In genomic region chr22:37517826-37518450, GRCh38 we compare ENCODE assay signal across 12 cellular contexts. TPM values are rescaled to one million over a fixed set of nuclear protein-coding genes. Genes with fewer than 3 reads are reported as not detected.
DNase-seq lines count a peak whose midpoint lies in the region; ATAC-seq, FAIRE-seq and TF ChIP-seq lines count a peak whose summit lies in the region.
"Had no signal": no experiment of that assay in that cellular context is flagged by ENCODE, and none has a peak within 500 bp of the region (broad histone marks: within the 10 kb centered on the region; RNA-seq: fewer than 3 reads in every experiment).

No MANE protein-coding gene starts in this region.

- peaks cover 4% of the 10 kb centered on the region for H3K4me1 Mint-ChIP-seq in activated CD4-positive, alpha-beta T cell treated with anti-CD3 and anti-CD28 coated beads, Interleukin-2, amount 10 ng/mL, durations not matched to agents 24 days and 14 days
- H3K4me1 Mint-ChIP-seq in brain, result peaks cover 25% of the 10 kb centered on the region
- H3K4me1 Mint-ChIP-seq in stimulated activated naive B cell treated with anti-CD40 and anti-IgM and Interleukin-4, amounts not matched to agents 10 μg/mL and 1 μg/mL and 100 μg/mL, for 72 hours, result peaks cover 2 to 8% of the 10 kb centered on the region in 2 donors

- TF ChIP-seq EP300 in HepG2 (IDR thresholded peaks at IDR 0.05; ENCODE audit: low read depth in 2 of 2, low read length in 2 of 2) (no peak), HepG2 (CRISPR knock-in tag; IDR thresholded peaks at IDR 0.05; ENCODE audit: borderline replicate concordance) (no peak)

- H2AFZ ChIP-seq in HepG2 (ENCODE audit: low read length), result no peak overlapping the region

- H3K9me3 ChIP-seq in HepG2 (ENCODE audit: low read length), result no peaks in the 10 kb centered on the region

- peak overlapping the region; percentile 71 for H3K27ac ChIP-seq in HepG2 (ENCODE audit: extremely low read length, insufficient read depth, low read length)
- H3K27ac ChIP-seq: cardiac muscle cell had no signal

- H3K79me2 ChIP-seq in HepG2 (ENCODE audit: insufficient read depth, low read length), result peaks cover 47% of the 10 kb centered on the region

- peak overlapping the region; percentile 84 for H3K9ac ChIP-seq in HepG2 (ENCODE audit: insufficient read depth, low read depth, low read length)

- CTCF ChIA-PET in HepG2 (lab: Yijun Ruan, JAX; ENCODE audit: low intra/inter-chr PET ratio, low total read pairs), result no interaction called here

- TF ChIP-seq CTCF in brain (conservative IDR thresholded peaks at IDR 0.05) (no peak), HepG2 (CRISPR knock-in tag; IDR thresholded peaks at IDR 0.05) (no peak)

- peaks cover 56% of the 10 kb centered on the region for H3K27me3 Mint-ChIP-seq in activated CD4-positive, alpha-beta T cell treated with anti-CD3 and anti-CD28 coated beads, Interleukin-2, amount 10 ng/mL, durations not matched to agents 24 days and 14 days
- peaks cover 75% of the 10 kb centered on the region for H3K27me3 Mint-ChIP-seq in brain
- peaks cover 47 to 64% of the 10 kb centered on the region in 2 donors for H3K27me3 Mint-ChIP-seq in stimulated activated naive B cell treated with anti-CD40 and anti-IgM and Interleukin-4, amounts not matched to agents 10 μg/mL and 1 μg/mL and 100 μg/mL, for 72 hours

- no peak for TF ChIP-seq RAD21 in HepG2 (CRISPR knock-in tag; IDR thresholded peaks at IDR 0.05)

- ATAC-seq in HepG2 (0 out of 3 replicates have a peak, but pooled peaks have one; percentile 2), GM21381 (IDR thresholded peaks at IDR 0.05; ENCODE audit: unreplicated experiment) (no peak), GM21447 (IDR thresholded peaks at IDR 0.05; ENCODE audit: unreplicated experiment) (no peak)
- no peak for ATAC-seq in stimulated activated naive B cell treated with anti-CD40 and anti-IgM and Interleukin-4, amounts not matched to agents 10 μg/mL and 1 μg/mL and 100 μg/mL, for 72 hours (replicated peaks)

- POLR2A ChIA-PET in HepG2 (lab: Yijun Ruan, JAX), result interaction anchor here (1.8 to 4.0 kb wide), 2 partner anchors 16 to 28 kb away, joined by 4 to 14 read pairs; no protein-coding TSS in a partner anchor

- FAIRE-seq in HepG2 (lab: Jason Lieb, UNC), result no peak
- FAIRE-seq: GM12891 had no signal

- H3K9me3 Mint-ChIP-seq in activated CD4-positive, alpha-beta T cell treated with anti-CD3 and anti-CD28 coated beads, Interleukin-2, amount 10 ng/mL, durations not matched to agents 24 days and 14 days, result no peaks in the 10 kb centered on the region
- H3K9me3 Mint-ChIP-seq in brain, result peaks cover 0 to 9% (median 5%) of the 10 kb centered on the region in 5 experiments
- peaks cover 0 to 4% of the 10 kb centered on the region in 2 donors for H3K9me3 Mint-ChIP-seq in stimulated activated naive B cell treated with anti-CD40 and anti-IgM and Interleukin-4, amounts not matched to agents 10 μg/mL and 1 μg/mL and 100 μg/mL, for 72 hours

- TF ChIP-seq POLR2A in HepG2 (IDR thresholded peaks at IDR 0.05; ENCODE audit: insufficient read depth in 1 of 2, low read depth in 2 of 2, low read length in 2 of 2), result no peak

- H3K4me1 ChIP-seq in HepG2 (ENCODE audit: insufficient read depth, low read length), result peaks cover 88% of the 10 kb centered on the region

- intact Hi-C loops in activated CD4-positive, alpha-beta T cell treated with anti-CD3 and anti-CD28 coated beads, Interleukin-2, amount 10 ng/mL, durations not matched to agents 24 days and 14 days (cut with micrococcal nuclease), result no loop called here
- intact Hi-C loops in HepG2 (cut with micrococcal nuclease; ENCODE audit: unreplicated experiment), result no loop called here

- H3K27ac Mint-ChIP-seq in activated CD4-positive, alpha-beta T cell treated with anti-CD3 and anti-CD28 coated beads, Interleukin-2, amount 10 ng/mL, durations not matched to agents 24 days and 14 days, result no peak overlapping the region
- H3K27ac Mint-ChIP-seq in brain, result peak overlapping the region in 3 of 5 experiments; percentile 9 to 73 (median 38)
- H3K27ac Mint-ChIP-seq in stimulated activated naive B cell treated with anti-CD40 and anti-IgM and Interleukin-4, amounts not matched to agents 10 μg/mL and 1 μg/mL and 100 μg/mL, for 72 hours, result no peak overlapping the region

- 45% methylated on average over 5 of the region's 15 CpGs for WGBS in HepG2 (ENCODE audit: low lambda C conversion rate)

- H3K27me3 ChIP-seq in HepG2 (ENCODE audit: control insufficient read depth in 1 of 2, insufficient read depth in 2 of 2, low read length in 2 of 2), result no peaks in the 10 kb centered on the region; a peak in 1 of 5 replicates

- H4K20me1 ChIP-seq in HepG2 (ENCODE audit: insufficient read depth, low read length), result peaks cover 5% of the 10 kb centered on the region; the same call in 1 of the 2 replicates

- H3K36me3 ChIP-seq in HepG2 (replicated peaks in 1 of 2; ENCODE audit: control insufficient read depth in 1 of 2, insufficient read depth in 2 of 2, low read length in 2 of 2), result peaks cover 6 to 25% of the 10 kb centered on the region in 2 experiments
- H3K36me3 ChIP-seq: cardiac muscle cell had no signal

- H3K4me3 Mint-ChIP-seq in activated CD4-positive, alpha-beta T cell treated with anti-CD3 and anti-CD28 coated beads, Interleukin-2, amount 10 ng/mL, durations not matched to agents 24 days and 14 days, result peak overlapping the region; percentile 67
- H3K4me3 Mint-ChIP-seq in brain, result peak overlapping the region; percentile 79 to 92 (median 79)
- peak overlapping the region; percentile 69 to 70 for H3K4me3 Mint-ChIP-seq in stimulated activated naive B cell treated with anti-CD40 and anti-IgM and Interleukin-4, amounts not matched to agents 10 μg/mL and 1 μg/mL and 100 μg/mL, for 72 hours

- H3K4me3 ChIP-seq in HepG2 (replicated peaks in 1 of 3; ENCODE audit: insufficient read depth in 1 of 3, low read depth in 2 of 3, low read length in 3 of 3), result peak overlapping the region; percentile 76 to 89 (median 85)

- no peak for DNase-seq in activated CD4-positive, alpha-beta T cell treated with anti-CD3 and anti-CD28 coated beads, Interleukin-2, amount 10 ng/mL, durations not matched to agents 24 days and 14 days
- no peak for DNase-seq in activated CD4-positive, alpha-beta T cell treated with anti-CD3 and anti-CD28 coated beads for 48 hours
- no peak for DNase-seq in HepG2 (ENCODE audit: low spot score)
- no peak for DNase-seq in stimulated activated naive B cell treated with anti-CD40 and anti-IgM and Interleukin-4, amounts not matched to agents 10 μg/mL and 1 μg/mL and 100 μg/mL, for 72 hours
- no peak for DNase-seq in NCI-H2171 (lab: John Stamatoyannopoulos, UW)

- no TSS peak for BruUV-seq in HepG2 (replicated peaks; lab: Mats Ljungman, UMichigan)

- peak overlapping the region; percentile 94 for H3K4me2 ChIP-seq in HepG2 (ENCODE audit: low read depth, low read length)

- H3K36me3 Mint-ChIP-seq in activated CD4-positive, alpha-beta T cell treated with anti-CD3 and anti-CD28 coated beads, Interleukin-2, amount 10 ng/mL, durations not matched to agents 24 days and 14 days (ENCODE audit: low read depth), result no peaks in the 10 kb centered on the region
- H3K36me3 Mint-ChIP-seq in brain, result no peaks in the 10 kb centered on the region
- H3K36me3 Mint-ChIP-seq in stimulated activated naive B cell treated with anti-CD40 and anti-IgM and Interleukin-4, amounts not matched to agents 10 μg/mL and 1 μg/mL and 100 μg/mL, for 72 hours, result peaks cover 0 to 3% of the 10 kb centered on the region in 2 donors

- in situ Hi-C loops in HepG2 (cut with HindIII; ENCODE audit: extremely low pct_ligation_motif_present, low pct_unique_long_range_greater_than_20kb), result no loop called here

RNA-seq across cellular contexts. Expression of gene CARD10, which starts 1.3 kb away (rescaled TPM):
- total RNA-seq in activated CD4-positive, alpha-beta T cell treated with anti-CD3 and anti-CD28 coated beads, Interleukin-2, amount 10 ng/mL, durations not matched to agents 24 days and 14 days, result not detected in 2 replicates
- polyA plus RNA-seq in brain (ENCODE audit: insufficient read depth, low read depth, low replicate concordance), result 3.7 TPM
- total RNA-seq in HepG2 (2016; rRNA removed; fragmentation: Illumina TruSeq; extraction: Trizol), result 28.9 and 35.2 TPM in 2 replicates
- 3.9 and 4.1 TPM in 2 replicates for total RNA-seq in HepG2 (2016; cell fraction: cytosol; rRNA removed; fragmentation: Illumina TruSeq; extraction: Trizol; ENCODE audit: low read depth)
- total RNA-seq in HepG2 (2016; cell fraction: insoluble cytoplasmic fraction; rRNA removed; fragmentation: Illumina TruSeq; extraction: Trizol), result 24.8 and 36.0 TPM in 2 replicates
- total RNA-seq in HepG2 (2016; cell fraction: membrane; rRNA removed; fragmentation: Illumina TruSeq; extraction: Trizol), result 11.9 and 12.5 TPM in 2 replicates
- 17.8 and 21.3 TPM in 2 replicates for total RNA-seq in HepG2 (2016; cell fraction: nucleus; rRNA removed; fragmentation: Illumina TruSeq; extraction: Trizol)
- 55.8 and 92.3 TPM in 2 replicates for polyA plus RNA-seq in HepG2 (2011; rRNA removed)
- polyA plus RNA-seq in HepG2 (2011; cell fraction: cytosol; rRNA removed), result 52.6 and 75.1 TPM in 2 replicates
- 203 and 227 TPM in 2 replicates for polyA plus RNA-seq in HepG2 (2011; cell fraction: nucleus; rRNA removed)
- 46.8 and 57.2 TPM in 2 replicates for polyA plus RNA-seq in HepG2 (2012)
- 3.0 TPM in 2 replicates for polyA plus RNA-seq in HepG2 (2016; cell fraction: cytosol; fragmentation: Illumina TruSeq; extraction: Trizol; ENCODE audit: low read depth)
- 28.5 and 30.3 TPM in 2 replicates for polyA plus RNA-seq in HepG2 (2016; cell fraction: insoluble cytoplasmic fraction; fragmentation: Illumina TruSeq; extraction: Trizol; ENCODE audit: low read depth)
- polyA plus RNA-seq in HepG2 (2016; cell fraction: membrane; fragmentation: Illumina TruSeq; extraction: Trizol; ENCODE audit: low read depth), result 9.1 and 9.4 TPM in 2 replicates
- 42.1 and 44.8 TPM in 2 replicates for polyA plus RNA-seq in HepG2 (2016; cell fraction: nucleus; fragmentation: Illumina TruSeq; extraction: Trizol; ENCODE audit: insufficient read depth, low read depth)
- polyA minus RNA-seq in HepG2 (2011; rRNA and poly(A)+ RNA removed; ENCODE audit: low replicate concordance), result 15.9 and 164 TPM in 2 replicates
- 61.5 and 72.6 TPM in 2 replicates for polyA minus RNA-seq in HepG2 (2011; cell fraction: cytosol; rRNA and poly(A)+ RNA removed)
- 31.9 and 42.5 TPM in 2 replicates for polyA minus RNA-seq in HepG2 (2011; cell fraction: nucleus; rRNA and poly(A)+ RNA removed)
- total RNA-seq: mononuclear cell had no signal

RNA-seq across cellular contexts. Expression of gene MFNG, which starts 31.8 kb away (rescaled TPM):
- total RNA-seq in activated CD4-positive, alpha-beta T cell treated with anti-CD3 and anti-CD28 coated beads, Interleukin-2, amount 10 ng/mL, durations not matched to agents 24 days and 14 days, result 207 and 231 TPM in 2 replicates
- 6.8 TPM for polyA plus RNA-seq in brain (ENCODE audit: insufficient read depth, low read depth, low replicate concordance)
- total RNA-seq in HepG2 (2016; rRNA removed; fragmentation: Illumina TruSeq; extraction: Trizol), result 1.0 and 1.1 TPM in 2 replicates
- total RNA-seq in HepG2 (2016; cell fraction: cytosol; rRNA removed; fragmentation: Illumina TruSeq; extraction: Trizol; ENCODE audit: low read depth), result 0.35 and 1.1 TPM in 2 replicates
- 0.55 and 0.80 TPM in 2 replicates for total RNA-seq in HepG2 (2016; cell fraction: insoluble cytoplasmic fraction; rRNA removed; fragmentation: Illumina TruSeq; extraction: Trizol)
- 1.4 and 1.9 TPM in 2 replicates for total RNA-seq in HepG2 (2016; cell fraction: membrane; rRNA removed; fragmentation: Illumina TruSeq; extraction: Trizol)
- 0.56 and 1.6 TPM in 2 replicates for total RNA-seq in HepG2 (2016; cell fraction: nucleus; rRNA removed; fragmentation: Illumina TruSeq; extraction: Trizol)
- 11.7 and 19.8 TPM in 2 replicates for polyA plus RNA-seq in HepG2 (2011; rRNA removed)
- 15.3 and 15.7 TPM in 2 replicates for polyA plus RNA-seq in HepG2 (2011; cell fraction: cytosol; rRNA removed)
- polyA plus RNA-seq in HepG2 (2011; cell fraction: nucleus; rRNA removed), result 37.0 and 46.6 TPM in 2 replicates
- polyA plus RNA-seq in HepG2 (2012), result 14.5 and 20.0 TPM in 2 replicates
- 0.79 and 0.97 TPM in 2 replicates for polyA plus RNA-seq in HepG2 (2016; cell fraction: cytosol; fragmentation: Illumina TruSeq; extraction: Trizol; ENCODE audit: low read depth)
- polyA plus RNA-seq in HepG2 (2016; cell fraction: insoluble cytoplasmic fraction; fragmentation: Illumina TruSeq; extraction: Trizol; ENCODE audit: low read depth), result 0.81 and 0.93 TPM in 2 replicates
- 1.1 and 1.3 TPM in 2 replicates for polyA plus RNA-seq in HepG2 (2016; cell fraction: membrane; fragmentation: Illumina TruSeq; extraction: Trizol; ENCODE audit: low read depth)
- 1.3 and 4.5 TPM in 2 replicates for polyA plus RNA-seq in HepG2 (2016; cell fraction: nucleus; fragmentation: Illumina TruSeq; extraction: Trizol; ENCODE audit: insufficient read depth, low read depth)
- polyA minus RNA-seq in HepG2 (2011; rRNA and poly(A)+ RNA removed; ENCODE audit: low replicate concordance), result 0.77 and 12.5 TPM in 2 replicates
- 3.2 and 6.1 TPM in 2 replicates for polyA minus RNA-seq in HepG2 (2011; cell fraction: cytosol; rRNA and poly(A)+ RNA removed)
- 6.1 and 9.8 TPM in 2 replicates for polyA minus RNA-seq in HepG2 (2011; cell fraction: nucleus; rRNA and poly(A)+ RNA removed)
- total RNA-seq: A673 had no signal

RNA-seq across cellular contexts. Expression of gene CDC42EP1, which starts 42.3 kb away (rescaled TPM):
- 1.0 and 1.2 TPM in 2 replicates for total RNA-seq in activated CD4-positive, alpha-beta T cell treated with anti-CD3 and anti-CD28 coated beads, Interleukin-2, amount 10 ng/mL, durations not matched to agents 24 days and 14 days
- polyA plus RNA-seq in brain (ENCODE audit: insufficient read depth, low read depth, low replicate concordance), result 69.7 TPM
- 25.4 and 29.5 TPM in 2 replicates for total RNA-seq in HepG2 (2016; rRNA removed; fragmentation: Illumina TruSeq; extraction: Trizol)
- 19.5 and 29.1 TPM in 2 replicates for total RNA-seq in HepG2 (2016; cell fraction: cytosol; rRNA removed; fragmentation: Illumina TruSeq; extraction: Trizol; ENCODE audit: low read depth)
- 20.9 and 29.7 TPM in 2 replicates for total RNA-seq in HepG2 (2016; cell fraction: insoluble cytoplasmic fraction; rRNA removed; fragmentation: Illumina TruSeq; extraction: Trizol)
- 44.9 and 63.7 TPM in 2 replicates for total RNA-seq in HepG2 (2016; cell fraction: membrane; rRNA removed; fragmentation: Illumina TruSeq; extraction: Trizol)
- total RNA-seq in HepG2 (2016; cell fraction: nucleus; rRNA removed; fragmentation: Illumina TruSeq; extraction: Trizol), result 15.7 and 18.6 TPM in 2 replicates
- polyA plus RNA-seq in HepG2 (2011; rRNA removed), result 17.1 and 26.7 TPM in 2 replicates
- 13.8 and 17.6 TPM in 2 replicates for polyA plus RNA-seq in HepG2 (2011; cell fraction: cytosol; rRNA removed)
- polyA plus RNA-seq in HepG2 (2011; cell fraction: nucleus; rRNA removed), result 37.8 and 38.3 TPM in 2 replicates
- polyA plus RNA-seq in HepG2 (2012), result 45.1 and 72.3 TPM in 2 replicates
- 49.0 and 73.1 TPM in 2 replicates for polyA plus RNA-seq in HepG2 (2016; cell fraction: cytosol; fragmentation: Illumina TruSeq; extraction: Trizol; ENCODE audit: low read depth)
- polyA plus RNA-seq in HepG2 (2016; cell fraction: insoluble cytoplasmic fraction; fragmentation: Illumina TruSeq; extraction: Trizol; ENCODE audit: low read depth), result 53.9 and 76.0 TPM in 2 replicates
- polyA plus RNA-seq in HepG2 (2016; cell fraction: membrane; fragmentation: Illumina TruSeq; extraction: Trizol; ENCODE audit: low read depth), result 99.7 and 119 TPM in 2 replicates
- 54.3 and 56.0 TPM in 2 replicates for polyA plus RNA-seq in HepG2 (2016; cell fraction: nucleus; fragmentation: Illumina TruSeq; extraction: Trizol; ENCODE audit: insufficient read depth, low read depth)
- 12.0 and 24.2 TPM in 2 replicates for polyA minus RNA-seq in HepG2 (2011; rRNA and poly(A)+ RNA removed; ENCODE audit: low replicate concordance)
- polyA minus RNA-seq in HepG2 (2011; cell fraction: cytosol; rRNA and poly(A)+ RNA removed), result 20.7 and 21.6 TPM in 2 replicates
- 12.2 and 15.4 TPM in 2 replicates for polyA minus RNA-seq in HepG2 (2011; cell fraction: nucleus; rRNA and poly(A)+ RNA removed)

Comparison
In these comparisons a context has a peak if more than half of its experiments do, and no peak if none do; other contexts are left out.
1. H3K27ac Mint-ChIP-seq: peak in brain (3 of 5); none in activated CD4-positive, alpha-beta T cell treated with anti-CD3 and anti-CD28 coated beads, Interleukin-2, amount 10 ng/mL, durations not matched to agents 24 days and 14 days (single experiment) and stimulated activated naive B cell treated with anti-CD40 and anti-IgM and Interleukin-4, amounts not matched to agents 10 μg/mL and 1 μg/mL and 100 μg/mL, for 72 hours (single experiment).
2. RNA of gene MFNG, which starts 31.8 kb away (total RNA-seq): 207 to 231 TPM in activated CD4-positive, alpha-beta T cell treated with anti-CD3 and anti-CD28 coated beads, Interleukin-2, amount 10 ng/mL, durations not matched to agents 24 days and 14 days; 0.35 to 1.9 TPM in HepG2; every median in the first group is over 10 times any median in the second.
3. Peak in every context shown above with its lines, with median percentiles within 50 percentile points of each other: H3K4me3 Mint-ChIP-seq.